16 cellular contexts compared by ENCODE assay signal in the genomic region with DNA sequence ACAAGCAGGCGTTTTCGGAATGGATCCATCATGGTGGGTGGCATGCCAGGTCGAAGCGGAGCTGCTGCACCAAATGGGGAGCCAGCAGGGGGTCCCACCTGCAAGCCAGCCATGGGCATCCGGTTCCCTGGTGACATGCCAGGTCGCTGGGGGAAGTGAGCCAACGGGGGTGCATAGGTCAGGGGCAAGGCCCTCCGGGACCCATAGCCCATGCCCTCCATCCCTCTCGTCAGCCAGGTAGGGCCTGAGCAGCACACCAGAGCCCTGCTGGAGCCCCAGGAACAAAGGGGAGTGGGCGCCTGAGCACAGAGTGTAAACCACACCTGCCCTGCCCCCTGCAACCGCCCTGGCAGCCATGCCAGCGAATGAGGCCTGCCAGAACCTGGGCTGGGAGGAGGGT. TPM values are rescaled to one million over a fixed set of nuclear protein-coding genes. Genes with fewer than 3 reads are reported as not detected.
A peak's percentile ranks its signal among the peaks of the same experiment; 100 is the strongest.
DNase-seq lines count a peak whose midpoint lies in the region; ATAC-seq and TF ChIP-seq lines count a peak whose summit lies in the region.
"Had no signal": no experiment of that assay in that cellular context is flagged by ENCODE, and none has a peak within 500 bp of the region (broad histone marks: within the 10 kb centered on the region; RNA-seq: fewer than 3 reads in every experiment).

No MANE protein-coding gene starts in this region.

- no peak for DNase-seq in RWPE1 (ENCODE audit: low spot score)
- no peak for DNase-seq in medulla oblongata (ENCODE audit: extremely low spot score)
- DNase-seq in SKM-1 treated with dmso at 0.1 percent for 144 hours (lab: John Stamatoyannopoulos, UW; ENCODE audit: unreplicated experiment): no peak
- DNase-seq in naive thymus-derived CD8-positive, alpha-beta T cell: no peak
- DNase-seq: activated CD4-positive, alpha-beta T cell treated with anti-CD3 and anti-CD28 coated beads, Interleukin-2, amount 50 U/mL, for 4 hours; activated T-cell treated with anti-CD3 and anti-CD28 coated beads, Interleukin-2, amount 50 U/mL, for 72 hours; foreskin melanocyte; GM23248; mucosa of descending colon; NCI-H1417 had no signal

- H3K27ac Mint-ChIP-seq in naive thymus-derived CD8-positive, alpha-beta T cell: peak overlapping the region in 5 of 10 donors; percentile 10 to 80 (median 59)
- H3K27ac Mint-ChIP-seq: activated T-cell treated with anti-CD3 and anti-CD28 coated beads, Interleukin-2, amount 50 U/mL, for 72 hours had no signal

- no peaks in the 10 kb centered on the region for H3K27me3 Mint-ChIP-seq in naive thymus-derived CD8-positive, alpha-beta T cell

- H3K36me3 ChIP-seq in gastroesophageal sphincter (peaks cover 0 to 54% of the 10 kb centered on the region in 2 donors), skeletal muscle tissue (ENCODE audit: control insufficient read depth in 3 of 3, insufficient read depth in 3 of 3, low read length in 3 of 3) (peaks cover 41 to 43% (median 43%) of the 10 kb centered on the region in 3 donors)

- no peaks in the 10 kb centered on the region for H3K9me3 Mint-ChIP-seq in naive thymus-derived CD8-positive, alpha-beta T cell
- H3K9me3 Mint-ChIP-seq: activated T-cell treated with anti-CD3 and anti-CD28 coated beads, Interleukin-2, amount 50 U/mL, for 72 hours had no signal

- peak overlapping the region; percentile 96 for H3K27ac ChIP-seq in 22Rv1
- H3K27ac ChIP-seq in RWPE1: peak overlapping the region; percentile 93
- H3K27ac ChIP-seq in gastroesophageal sphincter: peak overlapping the region; percentile 62 to 98 (median 96)
- H3K27ac ChIP-seq in skeletal muscle tissue (ENCODE audit: low read depth, low read length): peak overlapping the region; percentile 76
- H3K27ac ChIP-seq: GM23248, SJSA1 had no signal

- 100% methylated on average over 1 of the region's 12 CpGs; no CpG with 5 or more reads in 1 of the 2 donors for WGBS in gastroesophageal sphincter (ENCODE audit: low coverage in 1 of 2), 2 donors

- no peaks in the 10 kb centered on the region for H3K27me3 ChIP-seq in gastroesophageal sphincter
- no peaks in the 10 kb centered on the region for H3K27me3 ChIP-seq in skeletal muscle tissue (ENCODE audit: control insufficient read depth in 3 of 3, insufficient read depth in 3 of 3, low read length in 3 of 3)
- H3K27me3 ChIP-seq: SJSA1 had no signal

- POLR2A ChIA-PET in RWPE1 (lab: Yijun Ruan, JAX; ENCODE audit: low non-redundant PET): no interaction called here
- POLR2A ChIA-PET in naive thymus-derived CD8-positive, alpha-beta T cell (lab: Charles Lee): interaction anchor here (2.1 to 15.6 kb wide), 3 partner anchors 7 to 139 kb away, joined by 10 to 205 read pairs (median 177); partner anchors contain the start of genes FTSJ3, LIMD2 and PSMC5

- H3K9ac ChIP-seq in skeletal muscle tissue (ENCODE audit: low read depth in 1 of 3, low read length in 3 of 3): peak overlapping the region; percentile 45 to 79 (median 62)

- TF ChIP-seq CTCF in 22Rv1 (IDR thresholded peaks at IDR 0.05): no peak
- no peak for TF ChIP-seq CTCF in RWPE1 (conservative IDR thresholded peaks at IDR 0.05; ENCODE audit: low read depth)
- TF ChIP-seq CTCF in gastroesophageal sphincter (IDR thresholded peaks at IDR 0.05): no peak

- H3K9me3 ChIP-seq in gastroesophageal sphincter: no peaks in the 10 kb centered on the region
- H3K9me3 ChIP-seq in skeletal muscle tissue (ENCODE audit: control insufficient read depth in 3 of 3, low read length in 3 of 3): no peaks in the 10 kb centered on the region
- H3K9me3 ChIP-seq: mucosa of descending colon, SJSA1 had no signal

- peak overlapping the region in 1 of 2 donors; percentile 98 for H3K4me3 ChIP-seq in gastroesophageal sphincter
- peak overlapping the region in 1 of 3 donors; percentile 45 for H3K4me3 ChIP-seq in skeletal muscle tissue (ENCODE audit: low read length in 3 of 3)
- H3K4me3 ChIP-seq: GM23248, mucosa of descending colon, SJSA1 had no signal

- no peak for TF ChIP-seq EP300 in gastroesophageal sphincter (IDR thresholded peaks at IDR 0.05)

- peak overlapping the region in 1 of 10 donors; percentile 56 for H3K4me3 Mint-ChIP-seq in naive thymus-derived CD8-positive, alpha-beta T cell

- H3K4me1 Mint-ChIP-seq in naive thymus-derived CD8-positive, alpha-beta T cell: peaks cover 24 to 71% (median 64%) of the 10 kb centered on the region in 4 donors

- no peak for ATAC-seq in gastroesophageal sphincter
- ATAC-seq in GM19452 (IDR thresholded peaks at IDR 0.05; ENCODE audit: unreplicated experiment): no peak
- no peak for ATAC-seq in naive thymus-derived CD8-positive, alpha-beta T cell
- ATAC-seq: activated T-cell treated with anti-CD3 and anti-CD28 coated beads, Interleukin-2, amount 50 U/mL, for 72 hours; mucosa of descending colon had no signal

- peaks cover 2 to 80% (median 35%) of the 10 kb centered on the region in 3 donors for H3K4me1 ChIP-seq in gastroesophageal sphincter
- H3K4me1 ChIP-seq in skeletal muscle tissue (ENCODE audit: control insufficient read depth in 3 of 3, insufficient read depth in 3 of 3, low read length in 3 of 3): peaks cover 49 to 71% (median 61%) of the 10 kb centered on the region in 3 donors

- CTCF ChIA-PET in RWPE1 (lab: Yijun Ruan, JAX): interaction anchor here (1.0 kb wide), 1 partner anchor 11 kb away, joined by 3 read pairs; no protein-coding TSS in a partner anchor

- peaks cover 0 to 49% (median 5%) of the 10 kb centered on the region in 3 donors for H3K36me3 Mint-ChIP-seq in naive thymus-derived CD8-positive, alpha-beta T cell

- no peak for TF ChIP-seq POLR2A in gastroesophageal sphincter (IDR thresholded peaks at IDR 0.05)

RNA-seq across cellular contexts. Expression of gene SMARCD2, which starts 5.0 kb away (rescaled TPM):
- total RNA-seq in gastroesophageal sphincter (100 to 1,000 TPM; 103 to 160 (median 141) TPM), skeletal muscle tissue (44.4 TPM)
- 100 to 1,000 TPM; 105 to 110 TPM for total RNA-seq in naive thymus-derived CD8-positive, alpha-beta T cell
- polyA plus RNA-seq in naive thymus-derived CD8-positive, alpha-beta T cell: 100 to 1,000 TPM in 1 of 3 donors, 10 to 100 TPM in 2; 65.9 to 112 (median 91.5) TPM

RNA-seq across cellular contexts. Expression of gene FTSJ3, which starts 10.0 kb away (rescaled TPM):
- total RNA-seq in gastroesophageal sphincter (10 to 100 TPM; 36.3 to 53.2 (median 51.7) TPM), skeletal muscle tissue (62.6 TPM)
- 10 to 100 TPM; 71.9 to 75.7 TPM for total RNA-seq in naive thymus-derived CD8-positive, alpha-beta T cell
- polyA plus RNA-seq in naive thymus-derived CD8-positive, alpha-beta T cell: 10 to 100 TPM; 16.8 to 43.1 (median 24.0) TPM

RNA-seq across cellular contexts. Expression of gene PSMC5, which starts 10.2 kb away (rescaled TPM):
- total RNA-seq in gastroesophageal sphincter: 100 to 1,000 TPM in 2 of 4 donors, 10 to 100 TPM in 2; 79.5 to 110 (median 95.7) TPM
- 41.2 TPM for total RNA-seq in skeletal muscle tissue
- total RNA-seq in naive thymus-derived CD8-positive, alpha-beta T cell: 100 to 1,000 TPM; 139 to 143 TPM
- polyA plus RNA-seq in naive thymus-derived CD8-positive, alpha-beta T cell: 100 to 1,000 TPM; 173 to 214 (median 191) TPM

RNA-seq across cellular contexts. Expression of gene CSH2, which starts 36.0 kb away (rescaled TPM):
- total RNA-seq in gastroesophageal sphincter (under 1 TPM in 1 of 4 donors, not detected in 3; 0.23 TPM), skeletal muscle tissue (not detected)
- not detected for total RNA-seq in naive thymus-derived CD8-positive, alpha-beta T cell
- not detected for polyA plus RNA-seq in naive thymus-derived CD8-positive, alpha-beta T cell
- total RNA-seq: activated T-cell treated with anti-CD3 and anti-CD28 coated beads, Interleukin-2, amount 50 U/mL, for 72 hours; aorta; GM23248; mucosa of descending colon; SJSA1 had no signal
- polyA plus RNA-seq: aorta, GM23248 had no signal

RNA-seq across cellular contexts. Expression of gene GH2, which starts 44.3 kb away (rescaled TPM):
- not detected for total RNA-seq in gastroesophageal sphincter
- not detected for total RNA-seq in skeletal muscle tissue
- total RNA-seq in naive thymus-derived CD8-positive, alpha-beta T cell: not detected
- polyA plus RNA-seq in naive thymus-derived CD8-positive, alpha-beta T cell: not detected
- total RNA-seq: activated T-cell treated with anti-CD3 and anti-CD28 coated beads, Interleukin-2, amount 50 U/mL, for 72 hours; aorta; GM23248; mucosa of descending colon; SJSA1 had no signal
- polyA plus RNA-seq: aorta, GM23248 had no signal
